ENCODE assay signal across 17 cellular contexts in the genomic region with DNA sequence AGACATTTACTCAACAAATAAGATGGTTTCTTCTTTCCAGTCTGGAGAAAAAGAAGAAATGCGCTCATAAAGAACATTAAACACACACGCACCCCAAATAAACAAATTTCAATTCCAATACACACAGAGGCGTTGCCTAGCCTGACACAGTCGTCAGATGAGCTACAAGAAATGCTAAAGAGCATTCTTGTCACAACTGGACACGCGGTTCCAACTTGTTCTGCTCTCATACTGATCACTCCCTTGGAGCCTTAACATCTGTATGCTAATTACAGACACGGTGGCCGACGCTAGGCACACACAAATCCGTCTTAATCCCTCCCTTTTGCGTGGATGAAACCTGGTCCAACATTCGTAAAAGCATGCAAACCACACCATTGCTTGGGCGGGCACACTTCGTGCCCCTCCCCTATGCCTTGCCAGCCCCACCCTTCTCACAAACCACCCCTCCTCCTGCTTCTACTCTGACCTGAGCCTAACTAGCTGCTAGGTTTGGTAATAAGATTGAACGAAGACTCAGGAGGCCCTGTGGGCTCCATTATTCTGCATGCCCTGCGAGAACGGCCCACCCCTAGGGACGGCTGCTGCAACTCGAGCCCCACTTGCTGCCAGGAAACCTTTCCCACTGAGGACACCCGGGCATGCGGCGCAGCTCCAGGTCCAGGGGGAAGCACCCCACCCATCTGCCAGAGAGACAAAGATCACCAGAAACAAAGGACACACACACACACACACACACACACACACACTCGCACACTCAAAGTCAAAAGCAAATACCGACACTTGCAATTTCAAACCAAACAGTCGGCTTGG.
DNase-seq lines count a peak whose midpoint lies in the region; ATAC-seq and TF ChIP-seq lines count a peak whose summit lies in the region.
"Had no signal": no experiment of that assay in that cellular context is flagged by ENCODE, and none has a peak within 500 bp of the region (broad histone marks: within the 10 kb centered on the region; RNA-seq: fewer than 3 reads in every experiment).

No MANE protein-coding gene starts in this region.

- CTCF ChIA-PET in GM10248 (lab: Yijun Ruan, JAX) = no interaction called here

- no peak for TF ChIP-seq CTCF in GM10248 (IDR thresholded peaks at IDR 0.05; ENCODE audit: control extremely low read depth, extremely low read depth, low read depth, missing control alignments)

- H3K4me3 ChIP-seq in iPS-11a (ENCODE audit: low read depth, low read length) = peak overlapping the region; percentile 60
- H3K4me3 ChIP-seq: K562 had no signal

- POLR2A ChIA-PET in GM10248 (lab: Yijun Ruan, JAX) = no interaction called here

- no peak for ATAC-seq in HG02973 (IDR thresholded peaks at IDR 0.05; ENCODE audit: unreplicated experiment)
- ATAC-seq: activated naive CD8-positive, alpha-beta T cell treated with anti-CD3 and anti-CD28 coated beads, Interleukin-2, amount 50 U/mL, for 24 hours; K562; pancreas had no signal

- DNase-seq in NCI-H2171 treated with DMSO at 0.1 percent for 48 hours (lab: John Stamatoyannopoulos, UW) = peak; percentile 27
- no peak for DNase-seq in NCI-H2171 (lab: John Stamatoyannopoulos, UW)
- peak; percentile 35 for DNase-seq in NCI-H748 treated with DMSO at 0.1 percent for 48 hours (lab: John Stamatoyannopoulos, UW)
- peak; percentile 67 for DNase-seq in superior temporal gyrus (ENCODE audit: extremely low spot score)
- no peak for DNase-seq in NCI-H2227 treated with DMSO at 0.1 percent for 48 hours (lab: John Stamatoyannopoulos, UW)
- no peak for DNase-seq in GM10248 (ENCODE audit: extremely low spot score)
- DNase-seq: ACHN; activated naive CD8-positive, alpha-beta T cell treated with anti-CD3 and anti-CD28 coated beads, Interleukin-2, amount 50 U/mL, for 24 hours; activated T-cell treated with anti-CD3 and anti-CD28 coated beads for 4 hours; NCI-H2081; OCI-M1; pancreas; stimulated activated CD4-positive, alpha-beta T cell treated with anti-CD3 and anti-CD28 coated beads, Interleukin-15, amount 100 ng/mL, for 24 hours; tibial artery had no signal

Comparison
In these comparisons a context has a peak if more than half of its experiments do, and no peak if none do; other contexts are left out.
1. DNase-seq: peak in NCI-H2171 treated with DMSO at 0.1 percent for 48 hours (single experiment), NCI-H748 treated with DMSO at 0.1 percent for 48 hours (single experiment) and superior temporal gyrus (single experiment); none in NCI-H2171 (single experiment), NCI-H2227 treated with DMSO at 0.1 percent for 48 hours (single experiment) and GM10248 (single experiment).